1 cellular context compared by ENCODE assay signal in genomic region chr5:119386945-119387344, GRCh38.
TF ChIP-seq lines count a peak whose summit lies in the region.

No MANE protein-coding gene starts in this region.

TF ChIP-seq in HEK293, 187 proteins besides CTCF, POLR2A, EP300 and RAD21 (continued from another document):
- TF ChIP-seq ZNF513 (tag by site-specific recombination; IDR thresholded peaks at IDR 0.05), result no peak
